ENCODE assay signal across 1 cellular context in genomic region chr19:18856385-18857126, GRCh38.
TF ChIP-seq lines count a peak whose summit lies in the region.

No MANE protein-coding gene starts in this region.

TF ChIP-seq in HEK293T, 16 proteins besides CTCF, POLR2A, EP300 and RAD21 (continued from another document):
- no peak for TF ChIP-seq BHLHE40 (IDR thresholded peaks at IDR 0.05; ENCODE audit: borderline replicate concordance)
TF ChIP-seq in HEK293T: peak in this region for 0.
